Comparison of ENCODE assay signal across 2 cellular contexts in the genomic region with DNA sequence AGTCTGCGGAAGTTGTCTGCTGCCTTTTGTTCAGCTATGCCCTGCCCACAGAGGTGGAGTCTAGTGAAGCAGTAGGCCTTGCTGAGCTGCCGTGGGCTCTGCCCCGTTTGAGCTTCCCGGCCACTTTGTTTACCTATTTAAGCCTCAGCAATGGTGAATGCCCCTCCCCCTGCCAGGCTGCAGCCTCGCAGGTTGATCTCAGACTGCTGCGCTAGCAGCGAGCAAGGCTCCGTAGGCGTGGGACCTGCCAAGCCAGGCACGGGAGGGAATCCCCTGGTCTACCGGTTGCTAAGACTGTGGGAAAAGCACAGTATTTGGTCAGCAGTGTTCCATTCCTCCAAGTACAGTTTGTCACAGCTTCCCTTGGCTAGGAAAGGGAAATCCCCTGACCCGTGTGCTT.
TF ChIP-seq lines count a peak whose summit lies in the region.

No MANE protein-coding gene starts in this region.

TF ChIP-seq in GM23338, 12 proteins besides CTCF, POLR2A, EP300 and RAD21 (continues in another document):
- TF ChIP-seq REST (IDR thresholded peaks at IDR 0.05; ENCODE audit: unreplicated experiment) (no peak), ZNF114 (CRISPR knock-in tag; IDR thresholded peaks at IDR 0.05) (no peak), NANOG (IDR thresholded peaks at IDR 0.05; ENCODE audit: borderline replicate concordance) (no peak), JUNB (IDR thresholded peaks at IDR 0.05; ENCODE audit: unreplicated experiment) (no peak), EZH2phosphoT487 (IDR thresholded peaks at IDR 0.05; ENCODE audit: unreplicated experiment) (no peak), POLR2AphosphoS5 (IDR thresholded peaks at IDR 0.05; ENCODE audit: low read depth) (no peak), ZNF331 (CRISPR knock-in tag; IDR thresholded peaks at IDR 0.05; ENCODE audit: low read depth) (no peak), STAT1 (IDR thresholded peaks at IDR 0.05; ENCODE audit: unreplicated experiment) (no peak)
- TF ChIP-seq, protein P1, sequence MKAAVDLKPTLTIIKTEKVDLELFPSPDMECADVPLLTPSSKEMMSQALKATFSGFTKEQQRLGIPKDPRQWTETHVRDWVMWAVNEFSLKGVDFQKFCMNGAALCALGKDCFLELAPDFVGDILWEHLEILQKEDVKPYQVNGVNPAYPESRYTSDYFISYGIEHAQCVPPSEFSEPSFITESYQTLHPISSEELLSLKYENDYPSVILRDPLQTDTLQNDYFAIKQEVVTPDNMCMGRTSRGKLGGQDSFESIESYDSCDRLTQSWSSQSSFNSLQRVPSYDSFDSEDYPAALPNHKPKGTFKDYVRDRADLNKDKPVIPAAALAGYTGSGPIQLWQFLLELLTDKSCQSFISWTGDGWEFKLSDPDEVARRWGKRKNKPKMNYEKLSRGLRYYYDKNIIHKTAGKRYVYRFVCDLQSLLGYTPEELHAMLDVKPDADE (IDR thresholded peaks at IDR 0.05) = no peak
- TF ChIP-seq, protein P2, sequence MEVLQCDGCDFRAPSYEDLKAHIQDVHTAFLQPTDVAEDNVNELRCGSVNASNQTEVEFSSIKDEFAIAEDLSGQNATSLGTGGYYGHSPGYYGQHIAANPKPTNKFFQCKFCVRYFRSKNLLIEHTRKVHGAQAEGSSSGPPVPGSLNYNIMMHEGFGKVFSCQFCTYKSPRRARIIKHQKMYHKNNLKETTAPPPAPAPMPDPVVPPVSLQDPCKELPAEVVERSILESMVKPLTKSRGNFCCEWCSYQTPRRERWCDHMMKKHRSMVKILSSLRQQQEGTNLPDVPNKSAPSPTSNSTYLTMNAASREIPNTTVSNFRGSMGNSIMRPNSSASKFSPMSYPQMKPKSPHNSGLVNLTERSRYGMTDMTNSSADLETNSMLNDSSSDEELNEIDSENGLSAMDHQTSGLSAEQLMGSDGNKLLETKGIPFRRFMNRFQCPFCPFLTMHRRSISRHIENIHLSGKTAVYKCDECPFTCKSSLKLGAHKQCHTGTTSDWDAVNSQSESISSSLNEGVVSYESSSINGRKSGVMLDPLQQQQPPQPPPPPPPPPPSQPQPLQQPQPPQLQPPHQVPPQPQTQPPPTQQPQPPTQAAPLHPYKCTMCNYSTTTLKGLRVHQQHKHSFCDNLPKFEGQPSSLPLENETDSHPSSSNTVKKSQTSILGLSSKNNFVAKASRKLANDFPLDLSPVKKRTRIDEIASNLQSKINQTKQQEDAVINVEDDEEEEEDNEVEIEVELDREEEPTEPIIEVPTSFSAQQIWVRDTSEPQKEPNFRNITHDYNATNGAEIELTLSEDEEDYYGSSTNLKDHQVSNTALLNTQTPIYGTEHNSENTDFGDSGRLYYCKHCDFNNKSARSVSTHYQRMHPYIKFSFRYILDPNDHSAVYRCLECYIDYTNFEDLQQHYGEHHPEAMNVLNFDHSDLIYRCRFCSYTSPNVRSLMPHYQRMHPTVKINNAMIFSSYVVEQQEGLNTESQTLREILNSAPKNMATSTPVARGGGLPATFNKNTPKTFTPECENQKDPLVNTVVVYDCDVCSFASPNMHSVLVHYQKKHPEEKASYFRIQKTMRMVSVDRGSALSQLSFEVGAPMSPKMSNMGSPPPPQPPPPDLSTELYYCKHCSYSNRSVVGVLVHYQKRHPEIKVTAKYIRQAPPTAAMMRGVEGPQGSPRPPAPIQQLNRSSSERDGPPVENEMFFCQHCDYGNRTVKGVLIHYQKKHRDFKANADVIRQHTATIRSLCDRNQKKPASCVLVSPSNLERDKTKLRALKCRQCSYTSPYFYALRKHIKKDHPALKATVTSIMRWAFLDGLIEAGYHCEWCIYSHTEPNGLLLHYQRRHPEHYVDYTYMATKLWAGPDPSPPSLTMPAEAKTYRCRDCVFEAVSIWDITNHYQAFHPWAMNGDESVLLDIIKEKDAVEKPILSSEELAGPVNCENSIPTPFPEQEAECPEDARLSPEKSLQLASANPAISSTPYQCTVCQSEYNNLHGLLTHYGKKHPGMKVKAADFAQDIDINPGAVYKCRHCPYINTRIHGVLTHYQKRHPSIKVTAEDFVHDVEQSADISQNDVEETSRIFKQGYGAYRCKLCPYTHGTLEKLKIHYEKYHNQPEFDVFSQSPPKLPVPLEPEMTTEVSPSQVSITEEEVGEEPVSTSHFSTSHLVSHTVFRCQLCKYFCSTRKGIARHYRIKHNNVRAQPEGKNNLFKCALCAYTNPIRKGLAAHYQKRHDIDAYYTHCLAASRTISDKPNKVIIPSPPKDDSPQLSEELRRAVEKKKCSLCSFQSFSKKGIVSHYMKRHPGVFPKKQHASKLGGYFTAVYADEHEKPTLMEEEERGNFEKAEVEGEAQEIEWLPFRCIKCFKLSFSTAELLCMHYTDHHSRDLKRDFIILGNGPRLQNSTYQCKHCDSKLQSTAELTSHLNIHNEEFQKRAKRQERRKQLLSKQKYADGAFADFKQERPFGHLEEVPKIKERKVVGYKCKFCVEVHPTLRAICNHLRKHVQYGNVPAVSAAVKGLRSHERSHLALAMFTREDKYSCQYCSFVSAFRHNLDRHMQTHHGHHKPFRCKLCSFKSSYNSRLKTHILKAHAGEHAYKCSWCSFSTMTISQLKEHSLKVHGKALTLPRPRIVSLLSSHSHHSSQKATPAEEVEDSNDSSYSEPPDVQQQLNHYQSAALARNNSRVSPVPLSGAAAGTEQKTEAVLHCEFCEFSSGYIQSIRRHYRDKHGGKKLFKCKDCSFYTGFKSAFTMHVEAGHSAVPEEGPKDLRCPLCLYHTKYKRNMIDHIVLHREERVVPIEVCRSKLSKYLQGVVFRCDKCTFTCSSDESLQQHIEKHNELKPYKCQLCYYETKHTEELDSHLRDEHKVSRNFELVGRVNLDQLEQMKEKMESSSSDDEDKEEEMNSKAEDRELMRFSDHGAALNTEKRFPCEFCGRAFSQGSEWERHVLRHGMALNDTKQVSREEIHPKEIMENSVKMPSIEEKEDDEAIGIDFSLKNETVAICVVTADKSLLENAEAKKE (CRISPR knock-in tag; IDR thresholded peaks at IDR 0.05) = no peak

TF ChIP-seq in WTC11, 78 proteins besides CTCF, POLR2A, EP300 and RAD21:
- TF ChIP-seq, protein P3, sequence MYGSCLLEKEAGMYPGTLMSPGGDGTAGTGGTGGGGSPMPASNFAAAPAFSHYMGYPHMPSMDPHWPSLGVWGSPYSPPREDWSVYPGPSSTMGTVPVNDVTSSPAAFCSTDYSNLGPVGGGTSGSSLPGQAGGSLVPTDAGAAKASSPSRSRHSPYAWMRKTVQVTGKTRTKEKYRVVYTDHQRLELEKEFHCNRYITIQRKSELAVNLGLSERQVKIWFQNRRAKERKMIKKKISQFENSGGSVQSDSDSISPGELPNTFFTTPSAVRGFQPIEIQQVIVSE (CRISPR knock-in tag; IDR thresholded peaks at IDR 0.05; ENCODE audit: borderline replicate concordance) = no peak
- TF ChIP-seq, protein P4, sequence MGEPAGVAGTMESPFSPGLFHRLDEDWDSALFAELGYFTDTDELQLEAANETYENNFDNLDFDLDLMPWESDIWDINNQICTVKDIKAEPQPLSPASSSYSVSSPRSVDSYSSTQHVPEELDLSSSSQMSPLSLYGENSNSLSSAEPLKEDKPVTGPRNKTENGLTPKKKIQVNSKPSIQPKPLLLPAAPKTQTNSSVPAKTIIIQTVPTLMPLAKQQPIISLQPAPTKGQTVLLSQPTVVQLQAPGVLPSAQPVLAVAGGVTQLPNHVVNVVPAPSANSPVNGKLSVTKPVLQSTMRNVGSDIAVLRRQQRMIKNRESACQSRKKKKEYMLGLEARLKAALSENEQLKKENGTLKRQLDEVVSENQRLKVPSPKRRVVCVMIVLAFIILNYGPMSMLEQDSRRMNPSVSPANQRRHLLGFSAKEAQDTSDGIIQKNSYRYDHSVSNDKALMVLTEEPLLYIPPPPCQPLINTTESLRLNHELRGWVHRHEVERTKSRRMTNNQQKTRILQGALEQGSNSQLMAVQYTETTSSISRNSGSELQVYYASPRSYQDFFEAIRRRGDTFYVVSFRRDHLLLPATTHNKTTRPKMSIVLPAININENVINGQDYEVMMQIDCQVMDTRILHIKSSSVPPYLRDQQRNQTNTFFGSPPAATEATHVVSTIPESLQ (CRISPR knock-in tag; IDR thresholded peaks at IDR 0.05) = no peak
- TF ChIP-seq NR2C2 (CRISPR knock-in tag; IDR thresholded peaks at IDR 0.05) = no peak
- TF ChIP-seq, protein P5, sequence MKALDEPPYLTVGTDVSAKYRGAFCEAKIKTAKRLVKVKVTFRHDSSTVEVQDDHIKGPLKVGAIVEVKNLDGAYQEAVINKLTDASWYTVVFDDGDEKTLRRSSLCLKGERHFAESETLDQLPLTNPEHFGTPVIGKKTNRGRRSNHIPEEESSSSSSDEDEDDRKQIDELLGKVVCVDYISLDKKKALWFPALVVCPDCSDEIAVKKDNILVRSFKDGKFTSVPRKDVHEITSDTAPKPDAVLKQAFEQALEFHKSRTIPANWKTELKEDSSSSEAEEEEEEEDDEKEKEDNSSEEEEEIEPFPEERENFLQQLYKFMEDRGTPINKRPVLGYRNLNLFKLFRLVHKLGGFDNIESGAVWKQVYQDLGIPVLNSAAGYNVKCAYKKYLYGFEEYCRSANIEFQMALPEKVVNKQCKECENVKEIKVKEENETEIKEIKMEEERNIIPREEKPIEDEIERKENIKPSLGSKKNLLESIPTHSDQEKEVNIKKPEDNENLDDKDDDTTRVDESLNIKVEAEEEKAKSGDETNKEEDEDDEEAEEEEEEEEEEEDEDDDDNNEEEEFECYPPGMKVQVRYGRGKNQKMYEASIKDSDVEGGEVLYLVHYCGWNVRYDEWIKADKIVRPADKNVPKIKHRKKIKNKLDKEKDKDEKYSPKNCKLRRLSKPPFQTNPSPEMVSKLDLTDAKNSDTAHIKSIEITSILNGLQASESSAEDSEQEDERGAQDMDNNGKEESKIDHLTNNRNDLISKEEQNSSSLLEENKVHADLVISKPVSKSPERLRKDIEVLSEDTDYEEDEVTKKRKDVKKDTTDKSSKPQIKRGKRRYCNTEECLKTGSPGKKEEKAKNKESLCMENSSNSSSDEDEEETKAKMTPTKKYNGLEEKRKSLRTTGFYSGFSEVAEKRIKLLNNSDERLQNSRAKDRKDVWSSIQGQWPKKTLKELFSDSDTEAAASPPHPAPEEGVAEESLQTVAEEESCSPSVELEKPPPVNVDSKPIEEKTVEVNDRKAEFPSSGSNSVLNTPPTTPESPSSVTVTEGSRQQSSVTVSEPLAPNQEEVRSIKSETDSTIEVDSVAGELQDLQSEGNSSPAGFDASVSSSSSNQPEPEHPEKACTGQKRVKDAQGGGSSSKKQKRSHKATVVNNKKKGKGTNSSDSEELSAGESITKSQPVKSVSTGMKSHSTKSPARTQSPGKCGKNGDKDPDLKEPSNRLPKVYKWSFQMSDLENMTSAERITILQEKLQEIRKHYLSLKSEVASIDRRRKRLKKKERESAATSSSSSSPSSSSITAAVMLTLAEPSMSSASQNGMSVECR (CRISPR knock-in tag; IDR thresholded peaks at IDR 0.05; ENCODE audit: borderline replicate concordance) = no peak
- TF ChIP-seq SOX15 (CRISPR knock-in tag; IDR thresholded peaks at IDR 0.05) = no peak
- TF ChIP-seq SMAD3 (CRISPR knock-in tag; IDR thresholded peaks at IDR 0.05; ENCODE audit: borderline replicate concordance) = no peak
- no peak for TF ChIP-seq USF1 (CRISPR knock-in tag; IDR thresholded peaks at IDR 0.05)
- TF ChIP-seq CREM (CRISPR knock-in tag; IDR thresholded peaks at IDR 0.05) = no peak
- TF ChIP-seq ZNF416 (CRISPR knock-in tag; IDR thresholded peaks at IDR 0.05) = no peak
- TF ChIP-seq, protein P6, sequence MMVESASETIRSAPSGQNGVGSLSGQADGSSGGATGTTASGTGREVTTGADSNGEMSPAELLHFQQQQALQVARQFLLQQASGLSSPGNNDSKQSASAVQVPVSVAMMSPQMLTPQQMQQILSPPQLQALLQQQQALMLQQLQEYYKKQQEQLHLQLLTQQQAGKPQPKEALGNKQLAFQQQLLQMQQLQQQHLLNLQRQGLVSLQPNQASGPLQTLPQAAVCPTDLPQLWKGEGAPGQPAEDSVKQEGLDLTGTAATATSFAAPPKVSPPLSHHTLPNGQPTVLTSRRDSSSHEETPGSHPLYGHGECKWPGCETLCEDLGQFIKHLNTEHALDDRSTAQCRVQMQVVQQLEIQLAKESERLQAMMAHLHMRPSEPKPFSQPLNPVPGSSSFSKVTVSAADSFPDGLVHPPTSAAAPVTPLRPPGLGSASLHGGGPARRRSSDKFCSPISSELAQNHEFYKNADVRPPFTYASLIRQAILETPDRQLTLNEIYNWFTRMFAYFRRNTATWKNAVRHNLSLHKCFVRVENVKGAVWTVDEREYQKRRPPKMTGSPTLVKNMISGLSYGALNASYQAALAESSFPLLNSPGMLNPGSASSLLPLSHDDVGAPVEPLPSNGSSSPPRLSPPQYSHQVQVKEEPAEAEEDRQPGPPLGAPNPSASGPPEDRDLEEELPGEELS (CRISPR knock-in tag; IDR thresholded peaks at IDR 0.05) = no peak
- TF ChIP-seq, protein P7, sequence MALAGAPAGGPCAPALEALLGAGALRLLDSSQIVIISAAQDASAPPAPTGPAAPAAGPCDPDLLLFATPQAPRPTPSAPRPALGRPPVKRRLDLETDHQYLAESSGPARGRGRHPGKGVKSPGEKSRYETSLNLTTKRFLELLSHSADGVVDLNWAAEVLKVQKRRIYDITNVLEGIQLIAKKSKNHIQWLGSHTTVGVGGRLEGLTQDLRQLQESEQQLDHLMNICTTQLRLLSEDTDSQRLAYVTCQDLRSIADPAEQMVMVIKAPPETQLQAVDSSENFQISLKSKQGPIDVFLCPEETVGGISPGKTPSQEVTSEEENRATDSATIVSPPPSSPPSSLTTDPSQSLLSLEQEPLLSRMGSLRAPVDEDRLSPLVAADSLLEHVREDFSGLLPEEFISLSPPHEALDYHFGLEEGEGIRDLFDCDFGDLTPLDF (CRISPR knock-in tag; IDR thresholded peaks at IDR 0.05) = no peak
- TF ChIP-seq SP1 (CRISPR knock-in tag; conservative IDR thresholded peaks at IDR 0.05) = no peak
- no peak for TF ChIP-seq GRHL2 (CRISPR knock-in tag; IDR thresholded peaks at IDR 0.05; ENCODE audit: insufficient replicate concordance, severe bottlenecking)
- no peak for TF ChIP-seq AR (CRISPR knock-in tag; IDR thresholded peaks at IDR 0.05)
- TF ChIP-seq ZNF138 (CRISPR knock-in tag; conservative IDR thresholded peaks at IDR 0.05) = no peak
TF ChIP-seq in WTC11: peak in this region for 0.
